Comparison of ENCODE assay signal across 8 cellular contexts in the genomic region with DNA sequence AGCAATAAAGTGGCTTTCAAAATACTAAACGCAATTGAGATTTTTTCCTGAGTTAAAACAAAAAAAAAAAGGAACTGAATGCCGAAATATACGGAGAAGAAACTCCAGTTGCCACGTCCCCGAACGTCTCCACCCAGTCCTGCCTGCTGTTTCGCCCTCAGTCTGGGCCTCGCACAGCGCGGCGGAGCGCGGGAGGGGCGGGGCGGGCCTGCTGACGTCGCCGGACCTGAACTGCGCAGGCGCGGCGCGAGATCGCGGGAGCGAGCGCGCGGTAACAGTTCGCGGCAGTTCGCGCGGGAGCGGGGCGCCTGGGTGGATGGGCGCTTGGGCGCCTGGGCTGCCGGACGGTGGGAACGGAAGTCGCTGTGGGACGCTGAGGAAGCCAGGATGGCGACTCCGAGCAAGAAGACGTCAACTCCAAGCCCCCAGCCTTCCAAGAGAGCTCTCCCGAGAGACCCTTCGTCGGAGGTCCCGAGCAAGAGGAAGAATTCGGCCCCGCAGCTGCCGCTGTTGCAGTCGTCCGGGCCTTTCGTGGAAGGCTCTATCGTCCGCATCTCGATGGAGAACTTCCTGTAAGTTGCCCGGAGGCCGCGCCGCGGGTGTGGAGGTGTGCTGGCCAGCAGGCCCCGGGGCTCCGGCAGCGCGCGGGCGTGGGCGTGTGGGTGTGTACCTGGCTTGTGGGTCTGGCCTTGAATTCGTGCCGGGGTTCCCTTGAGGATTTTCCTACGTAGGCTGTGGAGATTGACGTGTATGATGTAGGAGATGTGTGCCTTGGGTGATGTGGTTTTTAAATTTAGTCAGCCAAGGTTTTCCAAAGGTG. TPM values are rescaled to one million over a fixed set of nuclear protein-coding genes. Genes with fewer than 3 reads are reported as not detected.
A peak's percentile ranks its signal among the peaks of the same experiment; 100 is the strongest.
DNase-seq lines count a peak whose midpoint lies in the region; ATAC-seq and TF ChIP-seq lines count a peak whose summit lies in the region.

A gene (plus strand): TSS at position 287 of the 820 bp plus-strand sequence. CDS start 101 bp downstream, at position 388.

- peak within 1 kb of the TSS; percentile 81 for H3K27ac Mint-ChIP-seq in GM23338

- H3K9me3 ChIP-seq in DOHH2 (ENCODE audit: control insufficient read depth, insufficient read depth, low read length), result no peaks in the 10 kb centered on the region
- no peaks in the 10 kb centered on the region for H3K9me3 ChIP-seq in esophagus squamous epithelium

- peaks cover 44% of the 10 kb centered on the region for H3K4me1 Mint-ChIP-seq in GM23338

- peak; percentile 9 to 98 (median 94) for TF ChIP-seq POLR2A in esophagus squamous epithelium (IDR thresholded peaks at IDR 0.05)

- H3K36me3 ChIP-seq in DOHH2 (ENCODE audit: control insufficient read depth, low read length) (peaks cover 46% of the 10 kb centered on the region), GM23338 (ENCODE audit: insufficient read depth) (peaks cover 6% of the 10 kb centered on the region; the same call in 1 of the 2 replicates), esophagus squamous epithelium (no peaks in the 10 kb centered on the region)

- WGBS in esophagus squamous epithelium, 2 donors, result 0 to 4% methylated on average over 10 to 23 of the region's 75 CpGs

- peak within 1 kb of the TSS; percentile 52 for H3K27ac ChIP-seq in DOHH2 (ENCODE audit: low read depth, low read length)
- peak within 1 kb of the TSS; percentile 83 for H3K27ac ChIP-seq in GM23338 (ENCODE audit: low read depth)
- peak within 1 kb of the TSS; percentile 97 to 98 (median 98) for H3K27ac ChIP-seq in esophagus squamous epithelium

- H3K4me2 ChIP-seq in DOHH2 (ENCODE audit: low read length) (peak within 1 kb of the TSS; percentile 92), GM23338 (peak within 1 kb of the TSS; percentile 90)

- H3K9me3 Mint-ChIP-seq in GM23338, result no peaks in the 10 kb centered on the region

- H3K9me2 ChIP-seq in DOHH2 (replicated peaks; ENCODE audit: control insufficient read depth, low read length) (no peaks in the 10 kb centered on the region), GM23338 (ENCODE audit: insufficient read depth) (no peaks in the 10 kb centered on the region)

- H3K4me3 ChIP-seq in DOHH2 (ENCODE audit: low read length) (peak within 1 kb of the TSS; percentile 90), GM23338 (peak within 1 kb of the TSS; percentile 95), esophagus squamous epithelium (peak within 1 kb of the TSS; percentile 80 to 89 (median 84))

- H3K79me2 ChIP-seq in DOHH2 (ENCODE audit: control insufficient read depth, low read length), result peaks cover 60% of the 10 kb centered on the region
- H3K79me2 ChIP-seq in GM23338 (replicated peaks; ENCODE audit: insufficient read depth), result peaks cover 49% of the 10 kb centered on the region

- H4K20me1 ChIP-seq in DOHH2 (ENCODE audit: control insufficient read depth, insufficient read depth, low read depth, low read length), result peaks cover 20% of the 10 kb centered on the region
- peaks cover 16% of the 10 kb centered on the region for H4K20me1 ChIP-seq in GM23338 (replicated peaks; ENCODE audit: insufficient read depth)

- peak within 1 kb of the TSS; percentile 89 for H3K4me3 Mint-ChIP-seq in GM23338

- peaks cover 21% of the 10 kb centered on the region for H3K36me3 Mint-ChIP-seq in GM23338 (ENCODE audit: low read depth)

- intact Hi-C loops in esophagus squamous epithelium (cut with DNase I), result no loop called here

- no peaks in the 10 kb centered on the region for H3K27me3 Mint-ChIP-seq in GM23338 (ENCODE audit: insufficient read depth, low read depth, poor library complexity)

- DNase-seq in GM23338 (ENCODE audit: low spot score), result peak; percentile 83
- DNase-seq in Kasumi-1 (lab: John Stamatoyannopoulos, UW), result peak; percentile 79 to 81
- DNase-seq in RKO (ENCODE audit: low spot score), result peak; percentile 91
- peak; percentile 85 for DNase-seq in activated T-helper 1 cell treated with Interleukin-2 at 50 U/mL for 16 hours (ENCODE audit: low read depth)
- peak; percentile 57 for DNase-seq in esophagus squamous epithelium (lab: John Stamatoyannopoulos, UW)
- peak; percentile 92 for DNase-seq in myocyte (ENCODE audit: low read depth)
- peak; percentile 67 to 83 for DNase-seq in stimulated activated CD8-positive, alpha-beta memory T cell treated with anti-CD3 and anti-CD28 coated beads, Interleukin-7, amount 100 ng/mL, for 4 hours (ENCODE audit: low read depth in 2 of 2)

- H3K4me1 ChIP-seq in DOHH2 (ENCODE audit: control insufficient read depth, low read length) (peaks cover 58% of the 10 kb centered on the region), GM23338 (ENCODE audit: insufficient read depth) (peaks cover 33% of the 10 kb centered on the region), esophagus squamous epithelium (peaks cover 26 to 76% (median 38%) of the 10 kb centered on the region in 3 donors)

- H3K27me3 ChIP-seq in DOHH2 (ENCODE audit: control insufficient read depth, low read length), result no peaks in the 10 kb centered on the region
- H3K27me3 ChIP-seq in GM23338 (ENCODE audit: insufficient read depth), result no peaks in the 10 kb centered on the region
- H3K27me3 ChIP-seq in esophagus squamous epithelium, result no peaks in the 10 kb centered on the region

- H2AFZ ChIP-seq in GM23338, result peak within 1 kb of the TSS; percentile 96

- ATAC-seq in GM23338, result peak; percentile 92

- TF ChIP-seq CTCF in DOHH2 (IDR thresholded peaks at IDR 0.05; ENCODE audit: low read depth, low read length, poor library complexity, severe bottlenecking) (no peak), GM23338 (conservative IDR thresholded peaks at IDR 0.05; ENCODE audit: low read depth in 2 of 2) (no peak), esophagus squamous epithelium (IDR thresholded peaks at IDR 0.05) (no peak)

- 0 out of 2 replicates have a peak, but pooled peaks cover 5% of the 10 kb centered on the region for H3F3A ChIP-seq in DOHH2 (ENCODE audit: control insufficient read depth, insufficient read depth)
- no peaks in the 10 kb centered on the region for H3F3A ChIP-seq in GM23338 (replicated peaks; ENCODE audit: low read depth)

TF ChIP-seq in GM23338, 12 proteins besides CTCF, POLR2A, EP300 and RAD21 (continues in another document):
- TF ChIP-seq JUNB (IDR thresholded peaks at IDR 0.05; ENCODE audit: unreplicated experiment) (no peak), NANOG (IDR thresholded peaks at IDR 0.05; ENCODE audit: borderline replicate concordance) (no peak), ZNF114 (CRISPR knock-in tag; IDR thresholded peaks at IDR 0.05) (no peak), EZH2phosphoT487 (IDR thresholded peaks at IDR 0.05; ENCODE audit: unreplicated experiment) (no peak)
- TF ChIP-seq, protein P1, sequence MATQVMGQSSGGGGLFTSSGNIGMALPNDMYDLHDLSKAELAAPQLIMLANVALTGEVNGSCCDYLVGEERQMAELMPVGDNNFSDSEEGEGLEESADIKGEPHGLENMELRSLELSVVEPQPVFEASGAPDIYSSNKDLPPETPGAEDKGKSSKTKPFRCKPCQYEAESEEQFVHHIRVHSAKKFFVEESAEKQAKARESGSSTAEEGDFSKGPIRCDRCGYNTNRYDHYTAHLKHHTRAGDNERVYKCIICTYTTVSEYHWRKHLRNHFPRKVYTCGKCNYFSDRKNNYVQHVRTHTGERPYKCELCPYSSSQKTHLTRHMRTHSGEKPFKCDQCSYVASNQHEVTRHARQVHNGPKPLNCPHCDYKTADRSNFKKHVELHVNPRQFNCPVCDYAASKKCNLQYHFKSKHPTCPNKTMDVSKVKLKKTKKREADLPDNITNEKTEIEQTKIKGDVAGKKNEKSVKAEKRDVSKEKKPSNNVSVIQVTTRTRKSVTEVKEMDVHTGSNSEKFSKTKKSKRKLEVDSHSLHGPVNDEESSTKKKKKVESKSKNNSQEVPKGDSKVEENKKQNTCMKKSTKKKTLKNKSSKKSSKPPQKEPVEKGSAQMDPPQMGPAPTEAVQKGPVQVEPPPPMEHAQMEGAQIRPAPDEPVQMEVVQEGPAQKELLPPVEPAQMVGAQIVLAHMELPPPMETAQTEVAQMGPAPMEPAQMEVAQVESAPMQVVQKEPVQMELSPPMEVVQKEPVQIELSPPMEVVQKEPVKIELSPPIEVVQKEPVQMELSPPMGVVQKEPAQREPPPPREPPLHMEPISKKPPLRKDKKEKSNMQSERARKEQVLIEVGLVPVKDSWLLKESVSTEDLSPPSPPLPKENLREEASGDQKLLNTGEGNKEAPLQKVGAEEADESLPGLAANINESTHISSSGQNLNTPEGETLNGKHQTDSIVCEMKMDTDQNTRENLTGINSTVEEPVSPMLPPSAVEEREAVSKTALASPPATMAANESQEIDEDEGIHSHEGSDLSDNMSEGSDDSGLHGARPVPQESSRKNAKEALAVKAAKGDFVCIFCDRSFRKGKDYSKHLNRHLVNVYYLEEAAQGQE (IDR thresholded peaks at IDR 0.05; ENCODE audit: unreplicated experiment), result no peak

RNA-seq across cellular contexts. Expression of the gene that starts here (rescaled TPM):
- total RNA-seq in GM23338 (2014; rRNA removed; shearing (Covaris generic)), result 25.5 and 29.0 TPM in 2 replicates
- 14.8 and 27.9 TPM in 2 replicates for polyA plus RNA-seq in GM23338 (2016; fragmentation: Nextera tagmentation; extraction: Ambion mirVana)
- total RNA-seq in esophagus squamous epithelium, result 10 to 100 TPM; 16.5 to 36.0 (median 23.9) TPM
- 26.0 and 28.5 TPM in 2 replicates for total RNA-seq in myocyte
- polyA plus RNA-seq in myocyte (2012), result 7.0 TPM

Comparison
In these comparisons a context has a peak if more than half of its experiments do, and no peak if none do; other contexts are left out.
1. Peak in every context shown above with its lines: DNase-seq, ATAC-seq, H3K4me3 ChIP-seq and H3K27ac ChIP-seq.